8 cellular contexts compared by ENCODE assay signal in genomic region chr18:9135081-9135911, GRCh38. TPM values are rescaled to one million over a fixed set of nuclear protein-coding genes. Genes with fewer than 3 reads are reported as not detected.
A peak's percentile ranks its signal among the peaks of the same experiment; 100 is the strongest.
DNase-seq lines count a peak whose midpoint lies in the region; ATAC-seq and TF ChIP-seq lines count a peak whose summit lies in the region.

No MANE protein-coding gene starts in this region.

- no TSS peak for BruUV-seq in A673 (replicated peaks; lab: Mats Ljungman, UMichigan)

- peak overlapping the region; percentile 69 for H3K27ac ChIP-seq in A673 (ENCODE audit: low read depth, low read length, poor library complexity, severe bottlenecking)
- no peak overlapping the region for H3K27ac ChIP-seq in HUES6 (ENCODE audit: low read depth, low read length)
- peak overlapping the region; percentile 98 to 99 (median 98) for H3K27ac ChIP-seq in body of pancreas

- no peaks in the 10 kb centered on the region for H3K9me3 ChIP-seq in A673 (ENCODE audit: low read depth, low read length, poor library complexity, severe bottlenecking)
- no peaks in the 10 kb centered on the region for H3K9me3 ChIP-seq in HUES6 (ENCODE audit: control insufficient read depth, insufficient read depth, low read depth, low read length)
- H3K9me3 ChIP-seq in body of pancreas, result no peaks in the 10 kb centered on the region
- no peaks in the 10 kb centered on the region for H3K9me3 ChIP-seq in mucosa of descending colon

- H3K4me3 ChIP-seq in A673 (ENCODE audit: low read depth, low read length, poor library complexity, severe bottlenecking), result peak overlapping the region; percentile 68
- H3K4me3 ChIP-seq in HUES6 (ENCODE audit: low read depth, low read length), result peak overlapping the region; percentile 100
- peak overlapping the region; percentile 24 to 78 for H3K4me3 ChIP-seq in body of pancreas
- peak overlapping the region; percentile 64 for H3K4me3 ChIP-seq in mucosa of descending colon

- WGBS in body of pancreas, 2 donors, result 38 to 51% methylated on average over 12 of the region's 12 CpGs

- H3K4me1 ChIP-seq in A673 (ENCODE audit: insufficient read depth, low read length, poor library complexity, severe bottlenecking) (peaks cover 21% of the 10 kb centered on the region), HUES6 (ENCODE audit: control insufficient read depth, insufficient read depth, low read length) (peaks cover 5% of the 10 kb centered on the region; the same call in 1 of the 2 replicates), body of pancreas (peaks cover 39% of the 10 kb centered on the region), mucosa of descending colon (ENCODE audit: low read depth) (peaks cover 34% of the 10 kb centered on the region)

- TF ChIP-seq POLR2A in body of pancreas (IDR thresholded peaks at IDR 0.05), result no peak

- CTCF ChIA-PET in A673 (lab: Charles Lee), result no interaction called here

- H3K27me3 ChIP-seq in A673 (replicated peaks; ENCODE audit: insufficient read depth, low read depth, low read length, poor library complexity) (no peaks in the 10 kb centered on the region), HUES6 (ENCODE audit: control insufficient read depth, insufficient read depth, low read length) (no peaks in the 10 kb centered on the region), body of pancreas (no peaks in the 10 kb centered on the region)

- POLR2A ChIA-PET in A673 (lab: Charles Lee; ENCODE audit: low non-redundant PET), result no interaction called here

- no peak for ATAC-seq in body of pancreas
- ATAC-seq in mucosa of descending colon, result no peak
- no peak for ATAC-seq in HG02981 (IDR thresholded peaks at IDR 0.05; ENCODE audit: unreplicated experiment)
- no peak for ATAC-seq in GM21447 (IDR thresholded peaks at IDR 0.05; ENCODE audit: unreplicated experiment)

- no peak for DNase-seq in A673 (ENCODE audit: low spot score)
- DNase-seq in body of pancreas, result no peak
- DNase-seq in mucosa of descending colon, result no peak
- no peak for DNase-seq in GM19240 (ENCODE audit: insufficient read length, low spot score)
- DNase-seq in kidney tubule cell (ENCODE audit: low spot score), result no peak

- peaks cover 38% of the 10 kb centered on the region for H3K36me3 ChIP-seq in A673 (ENCODE audit: insufficient read depth, low read length, poor library complexity, severe bottlenecking)
- peaks cover 46% of the 10 kb centered on the region for H3K36me3 ChIP-seq in HUES6 (ENCODE audit: control insufficient read depth, insufficient read depth, low read length)
- H3K36me3 ChIP-seq in body of pancreas (replicated peaks in 1 of 2; ENCODE audit: insufficient read depth in 1 of 2, low read depth in 2 of 2), result no peaks in the 10 kb centered on the region
- peaks cover 13% of the 10 kb centered on the region for H3K36me3 ChIP-seq in mucosa of descending colon (ENCODE audit: low read depth)

- intact Hi-C loops in A673 (cut with micrococcal nuclease; ENCODE audit: unreplicated experiment), result no loop called here
- intact Hi-C loops in body of pancreas (cut with DNase I), result no loop called here
- intact Hi-C loops in mucosa of descending colon (cut with DNase I, micrococcal nuclease), result no loop called here

- TF ChIP-seq CTCF in A673 (conservative IDR thresholded peaks at IDR 0.05; ENCODE audit: low read depth, low read length) (no peak), body of pancreas (IDR thresholded peaks at IDR 0.05) (no peak), mucosa of descending colon (IDR thresholded peaks at IDR 0.05) (no peak)

- peak overlapping the region; percentile 89 for H3K9ac ChIP-seq in HUES6 (ENCODE audit: low read length)

RNA-seq across cellular contexts. Expression of gene ANKRD12, which starts 1.3 kb away (rescaled TPM):
- total RNA-seq in A673 (2021) (23.7 and 24.2 TPM in 2 replicates), body of pancreas (10 to 100 TPM; 25.4 to 32.9 TPM), mucosa of descending colon (100 to 1,000 TPM in 1 of 3 donors, 10 to 100 TPM in 2; 46.8 to 108 (median 63.6) TPM)

RNA-seq across cellular contexts. Expression of gene NDUFV2, which starts 32.8 kb away (rescaled TPM):
- total RNA-seq in A673 (2021) (154 and 161 TPM in 2 replicates), body of pancreas (10 to 100 TPM; 40.5 to 42.5 TPM), mucosa of descending colon (100 to 1,000 TPM; 146 to 199 (median 163) TPM)
